ENCODE assay signal across 6 cellular contexts in the genomic region with DNA sequence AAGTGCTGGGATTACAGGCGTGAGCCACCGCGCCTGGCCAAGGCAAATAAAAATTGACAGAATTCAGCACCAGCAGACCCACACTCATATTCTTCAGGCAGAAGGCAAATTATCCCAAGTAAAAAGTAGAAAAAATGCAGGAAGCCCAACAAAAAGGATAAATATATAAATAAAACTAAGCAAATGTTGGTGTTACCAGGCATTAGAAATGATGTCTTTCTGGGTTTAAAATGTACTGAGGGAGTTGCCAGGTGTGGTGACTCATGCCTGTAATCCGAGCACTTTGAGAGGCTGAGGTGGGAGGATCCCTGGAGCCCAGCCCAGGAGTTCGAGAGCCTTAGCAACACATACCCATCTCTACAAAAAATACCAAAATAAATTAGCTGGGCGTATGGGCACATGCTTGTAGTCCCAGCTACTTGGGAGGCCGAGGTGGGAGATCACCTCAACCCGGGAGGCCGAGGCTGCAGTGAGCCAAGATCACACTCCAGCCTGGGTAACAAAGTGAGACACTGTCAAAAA. TPM values are rescaled to one million over a fixed set of nuclear protein-coding genes. Genes with fewer than 3 reads are reported as not detected.
DNase-seq lines count a peak whose midpoint lies in the region; ATAC-seq, FAIRE-seq and TF ChIP-seq lines count a peak whose summit lies in the region.

No MANE protein-coding gene starts in this region.

- no peak overlapping the region for H3K4me3 ChIP-seq in GM12878
- H3K4me3 ChIP-seq in H7 (ENCODE audit: insufficient read depth, low read depth, low read length), result no peak overlapping the region

- WGBS in GM12878 (ENCODE audit: insufficient coverage, insufficient replicate concordance, low lambda C conversion rate, missing lambda C conversion rate), result 98% methylated on average over 9 of the region's 9 CpGs

- in situ Hi-C loops in GM12878 (cut with MboI), result no loop called here

- RAD21 ChIA-PET in GM12878 (lab: Charles Lee; ENCODE audit: unreplicated experiment), result no interaction called here

- CTCF ChIA-PET in GM12878 (lab: Yijun Ruan, JAX), result no interaction called here

- intact Hi-C loops in GM12878 (cut with micrococcal nuclease; ENCODE audit: unreplicated experiment), result no loop called here

- TF ChIP-seq CTCF in GM12878 (IDR thresholded peaks at IDR 0.05 in 2 of 3, conservative IDR thresholded peaks at IDR 0.05 in 1 of 3; ENCODE audit: control insufficient read depth in 2 of 3, extremely low read depth in 1 of 3, insufficient read depth in 1 of 3, low read depth in 3 of 3, low read length in 3 of 3), result no peak
- no peak for TF ChIP-seq CTCF in omental fat pad (IDR thresholded peaks at IDR 0.05)

- H4K20me1 ChIP-seq in GM12878 (ENCODE audit: control insufficient read depth, insufficient read depth), result no peaks in the 10 kb centered on the region; the same call in 1 of the 2 replicates

- DNase-seq in HS-5 (ENCODE audit: low read depth), result peak; percentile 81
- DNase-seq in GM12878 (ENCODE audit: low read depth, low spot score), result no peak
- peak; percentile 44 for DNase-seq in omental fat pad (ENCODE audit: low spot score)
- DNase-seq in DMS114 treated with DMSO at 0.1 percent for 48 hours (lab: John Stamatoyannopoulos, UW; ENCODE audit: unreplicated experiment), result no peak
- no peak for DNase-seq in H7

- FAIRE-seq in GM12878 (lab: Jason Lieb, UNC), result no peak

- no peak for ATAC-seq in GM12878
- peak; percentile 76 for ATAC-seq in omental fat pad (ENCODE audit: low FRiP score)
- ATAC-seq in GM18517 (IDR thresholded peaks at IDR 0.05; ENCODE audit: unreplicated experiment), result no peak

- SMC1A ChIA-PET in GM12878 (lab: Charles Lee; ENCODE audit: uncharacterized antibody, unreplicated experiment), result no interaction called here

- H3K9ac ChIP-seq in GM12878 (ENCODE audit: control insufficient read depth, insufficient read depth, low read length), result no peak overlapping the region

- BruUV-seq in GM12878 (replicated peaks; lab: Mats Ljungman, UMichigan), result TSS peak; percentile 39

- H3K9me3 ChIP-seq in GM12878 (replicated peaks; ENCODE audit: control insufficient read depth, insufficient read depth, low read length), result no peaks in the 10 kb centered on the region

- no peak overlapping the region for H3K27ac ChIP-seq in GM12878 (ENCODE audit: control insufficient read depth, insufficient read depth)

- H3K36me3 ChIP-seq in GM12878 (ENCODE audit: control insufficient read depth in 2 of 2, insufficient read depth in 2 of 2, low read length in 1 of 2) (peaks cover 3 to 27% of the 10 kb centered on the region in 2 experiments; a peak in 3 of 4 replicates), H7 (replicated peaks; ENCODE audit: control insufficient read depth, insufficient read depth, low read length) (peaks cover 16% of the 10 kb centered on the region)

- no peak for TF ChIP-seq EP300 in GM12878 (IDR thresholded peaks at IDR 0.05; ENCODE audit: borderline replicate concordance in 1 of 2, control insufficient read depth in 1 of 2, low read depth in 2 of 2, low read length in 2 of 2)

- POLR2A ChIA-PET in GM12878 (lab: Charles Lee), result no interaction called here

- no peaks in the 10 kb centered on the region for H3K27me3 ChIP-seq in GM12878 (replicated peaks in 1 of 2; ENCODE audit: control insufficient read depth in 2 of 2, insufficient read depth in 2 of 2, low read length in 1 of 2)
- H3K27me3 ChIP-seq in H7 (ENCODE audit: control insufficient read depth, insufficient read depth, low read length), result no peaks in the 10 kb centered on the region

- TF ChIP-seq RAD21 in GM12878 (IDR thresholded peaks at IDR 0.05; ENCODE audit: insufficient read depth, low read depth, low read length), result no peak

- H3K4me1 ChIP-seq in GM12878 (ENCODE audit: control insufficient read depth, insufficient read depth, low read length), result peaks cover 5% of the 10 kb centered on the region

- no peak overlapping the region for H3K4me2 ChIP-seq in GM12878 (ENCODE audit: control insufficient read depth, insufficient read depth)

- no peak overlapping the region for H2AFZ ChIP-seq in GM12878 (ENCODE audit: control insufficient read depth, low read depth, low read length)

- peaks cover 22% of the 10 kb centered on the region for H3K79me2 ChIP-seq in GM12878 (ENCODE audit: control insufficient read depth, insufficient read depth, low read length)

- TF ChIP-seq POLR2A in GM12878 (IDR thresholded peaks at IDR 0.05; ENCODE audit: low read depth, low read length), result no peak

RNA-seq across cellular contexts. Expression of a gene that starts 6.3 kb away (rescaled TPM):
- 160 and 166 TPM in 2 replicates for total RNA-seq in GM12878 (2013; cell fraction: nucleolus; rRNA removed)
- total RNA-seq in GM12878 (2014; rRNA removed), result 86.6 and 98.3 TPM in 2 replicates
- 36.8 and 41.1 TPM in 2 replicates for total RNA-seq in GM12878 (2014; rRNA removed; fragmentation: Illumina TruSeq; extraction: Trizol)
- 87.3 and 104 TPM in 2 replicates for total RNA-seq in GM12878 (2021)
- polyA plus RNA-seq in GM12878 (2011; ENCODE audit: low read depth), result 34.7 TPM
- 43.9 and 78.4 TPM in 2 replicates for polyA plus RNA-seq in GM12878 (2011; rRNA removed)
- 134 and 137 TPM in 2 replicates for polyA plus RNA-seq in GM12878 (2011; cell fraction: cytosol; rRNA removed)
- 386 and 456 TPM in 2 replicates for polyA plus RNA-seq in GM12878 (2011; cell fraction: nucleus; rRNA removed)
- polyA plus RNA-seq in GM12878 (2012), result 77.9 and 92.3 TPM in 2 replicates
- polyA plus RNA-seq in GM12878 (2014; fragmentation: Illumina TruSeq; extraction: Trizol), result 55.2 and 64.2 TPM in 2 replicates
- 1 to 10 TPM; 2.5 to 9.4 TPM for polyA plus RNA-seq in GM12878 (2014; fragmentation: Nextera tagmentation; extraction: Ambion mirVana)
- polyA plus RNA-seq in GM12878 (2014; rRNA removed), result 117 and 130 TPM in 2 replicates
- 10 to 100 TPM; 77.0 to 79.9 TPM for polyA plus RNA-seq in GM12878 (2016; fragmentation: Nextera tagmentation; extraction: Ambion mirVana)
- 67.1 and 96.1 TPM in 2 replicates for polyA minus RNA-seq in GM12878 (2011; rRNA and poly(A)+ RNA removed)
- 30.6 and 47.1 TPM in 2 replicates for polyA minus RNA-seq in GM12878 (2011; cell fraction: cytosol; rRNA and poly(A)+ RNA removed)
- 46.7 and 94.2 TPM in 2 replicates for polyA minus RNA-seq in GM12878 (2011; cell fraction: nucleus; rRNA and poly(A)+ RNA removed)
- total RNA-seq in omental fat pad, result 100 to 1,000 TPM in 1 of 4 donors, 10 to 100 TPM in 3; 71.9 to 103 (median 86.2) TPM
- 169 and 189 TPM in 2 replicates for total RNA-seq in H7 (2014; rRNA removed; shearing (Covaris generic))

RNA-seq across cellular contexts. Expression of a gene that starts 6.4 kb away (rescaled TPM):
- 16.5 and 18.3 TPM in 2 replicates for total RNA-seq in GM12878 (2013; cell fraction: nucleolus; rRNA removed)
- total RNA-seq in GM12878 (2014; rRNA removed) (16.7 and 21.2 TPM in 2 replicates), GM12878 (2014; rRNA removed; fragmentation: Illumina TruSeq; extraction: Trizol) (2.8 and 4.3 TPM in 2 replicates), GM12878 (2021) (19.6 and 20.2 TPM in 2 replicates), omental fat pad (10 to 100 TPM in 2 of 4 donors, 1 to 10 TPM in 2; 8.5 to 18.6 (median 11.5) TPM)
- polyA plus RNA-seq in GM12878 (2011; ENCODE audit: low read depth), result 2.5 TPM
- polyA plus RNA-seq in GM12878 (2011; rRNA removed) (1.7 and 2.9 TPM in 2 replicates), GM12878 (2014; fragmentation: Illumina TruSeq; extraction: Trizol) (1.8 TPM in 1 of 2 replicates, not detected in the other), GM12878 (2014; fragmentation: Nextera tagmentation; extraction: Ambion mirVana) (under 1 TPM; 0.06 to 0.18 TPM), GM12878 (2014; rRNA removed) (15.7 and 19.2 TPM in 2 replicates), GM12878 (2016; fragmentation: Nextera tagmentation; extraction: Ambion mirVana) (10 to 100 TPM; 17.7 to 24.3 TPM)
- polyA plus RNA-seq in GM12878 (2011; cell fraction: cytosol; rRNA removed), result 6.0 and 10.7 TPM in 2 replicates
- 9.1 and 12.3 TPM in 2 replicates for polyA plus RNA-seq in GM12878 (2011; cell fraction: nucleus; rRNA removed)
- polyA plus RNA-seq in GM12878 (2012), result 10.1 and 10.4 TPM in 2 replicates
- 1.8 and 7.2 TPM in 2 replicates for polyA minus RNA-seq in GM12878 (2011; rRNA and poly(A)+ RNA removed)
- 5.3 and 9.6 TPM in 2 replicates for polyA minus RNA-seq in GM12878 (2011; cell fraction: cytosol; rRNA and poly(A)+ RNA removed)
- polyA minus RNA-seq in GM12878 (2011; cell fraction: nucleus; rRNA and poly(A)+ RNA removed), result 11.4 and 14.2 TPM in 2 replicates
- 25.0 and 27.7 TPM in 2 replicates for total RNA-seq in H7 (2014; rRNA removed; shearing (Covaris generic))

RNA-seq across cellular contexts. Expression of a gene that starts 9.8 kb away (rescaled TPM):
- total RNA-seq in GM12878 (2013; cell fraction: nucleolus; rRNA removed), result 17.6 and 24.8 TPM in 2 replicates
- 21.3 and 28.4 TPM in 2 replicates for total RNA-seq in GM12878 (2014; rRNA removed)
- 5.3 and 6.0 TPM in 2 replicates for total RNA-seq in GM12878 (2014; rRNA removed; fragmentation: Illumina TruSeq; extraction: Trizol)
- total RNA-seq in GM12878 (2021), result 26.0 and 27.2 TPM in 2 replicates
- 3.3 TPM for polyA plus RNA-seq in GM12878 (2011; ENCODE audit: low read depth)
- 1.9 and 5.0 TPM in 2 replicates for polyA plus RNA-seq in GM12878 (2011; rRNA removed)
- polyA plus RNA-seq in GM12878 (2011; cell fraction: cytosol; rRNA removed), result 10.4 and 19.0 TPM in 2 replicates
- 20.4 and 32.0 TPM in 2 replicates for polyA plus RNA-seq in GM12878 (2011; cell fraction: nucleus; rRNA removed)
- 8.7 and 11.0 TPM in 2 replicates for polyA plus RNA-seq in GM12878 (2012)
- polyA plus RNA-seq in GM12878 (2014; fragmentation: Illumina TruSeq; extraction: Trizol), result 0.13 and 2.5 TPM in 2 replicates
- polyA plus RNA-seq in GM12878 (2014; fragmentation: Nextera tagmentation; extraction: Ambion mirVana), result 1 to 10 TPM in 1 of 2 experiments, under 1 TPM in 1; 0.16 to 1.5 TPM
- polyA plus RNA-seq in GM12878 (2014; rRNA removed), result 24.3 and 28.6 TPM in 2 replicates
- polyA plus RNA-seq in GM12878 (2016; fragmentation: Nextera tagmentation; extraction: Ambion mirVana), result 10 to 100 TPM; 27.5 to 28.4 TPM
- polyA minus RNA-seq in GM12878 (2011; rRNA and poly(A)+ RNA removed), result 2.6 and 5.0 TPM in 2 replicates
- polyA minus RNA-seq in GM12878 (2011; cell fraction: cytosol; rRNA and poly(A)+ RNA removed), result 4.4 and 6.0 TPM in 2 replicates
- polyA minus RNA-seq in GM12878 (2011; cell fraction: nucleus; rRNA and poly(A)+ RNA removed), result 13.7 and 28.9 TPM in 2 replicates
- 10 to 100 TPM; 15.7 to 26.0 (median 17.5) TPM for total RNA-seq in omental fat pad
- 93.5 and 98.6 TPM in 2 replicates for total RNA-seq in H7 (2014; rRNA removed; shearing (Covaris generic))

RNA-seq across cellular contexts. Expression of a gene that starts 10.5 kb away (rescaled TPM):
- 33.1 and 35.9 TPM in 2 replicates for total RNA-seq in GM12878 (2013; cell fraction: nucleolus; rRNA removed)
- total RNA-seq in GM12878 (2014; rRNA removed), result 17.6 and 22.1 TPM in 2 replicates
- 4.0 and 4.4 TPM in 2 replicates for total RNA-seq in GM12878 (2014; rRNA removed; fragmentation: Illumina TruSeq; extraction: Trizol)
- total RNA-seq in GM12878 (2021), result 29.8 and 34.2 TPM in 2 replicates
- polyA plus RNA-seq in GM12878 (2011; ENCODE audit: low read depth), result 3.8 TPM
- 4.6 and 8.3 TPM in 2 replicates for polyA plus RNA-seq in GM12878 (2011; rRNA removed)
- polyA plus RNA-seq in GM12878 (2011; cell fraction: cytosol; rRNA removed), result 7.2 and 11.7 TPM in 2 replicates
- polyA plus RNA-seq in GM12878 (2011; cell fraction: nucleus; rRNA removed), result 255 and 314 TPM in 2 replicates
- 21.5 and 22.5 TPM in 2 replicates for polyA plus RNA-seq in GM12878 (2012)
- polyA plus RNA-seq in GM12878 (2014; fragmentation: Illumina TruSeq; extraction: Trizol), result 0.62 and 4.5 TPM in 2 replicates
- under 1 TPM; 0.05 to 0.11 TPM for polyA plus RNA-seq in GM12878 (2014; fragmentation: Nextera tagmentation; extraction: Ambion mirVana)
- 28.1 and 32.7 TPM in 2 replicates for polyA plus RNA-seq in GM12878 (2014; rRNA removed)
- polyA plus RNA-seq in GM12878 (2016; fragmentation: Nextera tagmentation; extraction: Ambion mirVana), result 10 to 100 TPM in 1 of 2 experiments, 1 to 10 TPM in 1; 5.9 to 10.9 TPM
- 11.4 and 14.2 TPM in 2 replicates for polyA minus RNA-seq in GM12878 (2011; rRNA and poly(A)+ RNA removed)
- 8.3 and 17.0 TPM in 2 replicates for polyA minus RNA-seq in GM12878 (2011; cell fraction: cytosol; rRNA and poly(A)+ RNA removed)
- 20.7 and 27.7 TPM in 2 replicates for polyA minus RNA-seq in GM12878 (2011; cell fraction: nucleus; rRNA and poly(A)+ RNA removed)
- 10 to 100 TPM; 19.2 to 41.8 (median 38.1) TPM for total RNA-seq in omental fat pad
- 55.7 and 55.9 TPM in 2 replicates for total RNA-seq in H7 (2014; rRNA removed; shearing (Covaris generic))

RNA-seq across cellular contexts. Expression of a gene that starts 12.9 kb away (rescaled TPM):
- total RNA-seq in GM12878 (2013; cell fraction: nucleolus; rRNA removed), result 0.73 and 1.2 TPM in 2 replicates
- 0.05 and 0.06 TPM in 2 replicates for total RNA-seq in GM12878 (2014; rRNA removed)
- 0.04 and 0.05 TPM in 2 replicates for total RNA-seq in GM12878 (2014; rRNA removed; fragmentation: Illumina TruSeq; extraction: Trizol)
- 0.29 and 0.51 TPM in 2 replicates for total RNA-seq in GM12878 (2021)
- polyA plus RNA-seq in GM12878 (2011; ENCODE audit: low read depth), result 0.20 TPM
- 0.03 and 0.08 TPM in 2 replicates for polyA plus RNA-seq in GM12878 (2011; rRNA removed)
- 0.10 and 0.15 TPM in 2 replicates for polyA plus RNA-seq in GM12878 (2011; cell fraction: cytosol; rRNA removed)
- polyA plus RNA-seq in GM12878 (2011; cell fraction: nucleus; rRNA removed), result 2.7 and 2.9 TPM in 2 replicates
- polyA plus RNA-seq in GM12878 (2012), result 0.46 and 0.62 TPM in 2 replicates
- not detected in 2 replicates for polyA plus RNA-seq in GM12878 (2014; fragmentation: Illumina TruSeq; extraction: Trizol)
- polyA plus RNA-seq in GM12878 (2014; fragmentation: Nextera tagmentation; extraction: Ambion mirVana), result not detected
- 0.19 and 0.41 TPM in 2 replicates for polyA plus RNA-seq in GM12878 (2014; rRNA removed)
- polyA plus RNA-seq in GM12878 (2016; fragmentation: Nextera tagmentation; extraction: Ambion mirVana), result under 1 TPM; 0.08 to 0.38 TPM
- polyA minus RNA-seq in GM12878 (2011; rRNA and poly(A)+ RNA removed), result 0.21 TPM in 1 of 2 replicates, not detected in the other
- 0.27 TPM in 1 of 2 replicates, not detected in the other for polyA minus RNA-seq in GM12878 (2011; cell fraction: cytosol; rRNA and poly(A)+ RNA removed)
- 0.60 and 0.77 TPM in 2 replicates for polyA minus RNA-seq in GM12878 (2011; cell fraction: nucleus; rRNA and poly(A)+ RNA removed)
- under 1 TPM; 0.12 to 0.32 (median 0.16) TPM for total RNA-seq in omental fat pad
- total RNA-seq in H7 (2014; rRNA removed; shearing (Covaris generic)), result 0.14 TPM in 1 of 2 replicates, not detected in the other

Comparison
In these comparisons a context has a peak if more than half of its experiments do, and no peak if none do; other contexts are left out.
1. DNase-seq: peak in HS-5 (single experiment) and omental fat pad (single experiment); none in GM12878 (single experiment), DMS114 treated with DMSO at 0.1 percent for 48 hours (single experiment) and H7 (single experiment).